ENCODE assay signal across 1 cellular context in genomic region chrX:12974797-12975669, GRCh38.
TF ChIP-seq lines count a peak whose summit lies in the region.

TSS of gene TMSB4X (plus strand) at chrX:12975110.

TF ChIP-seq in K562, 482 proteins besides CTCF, POLR2A, EP300 and RAD21 (continued from another document and continues in another):
- TF ChIP-seq SREBF2 (CRISPR knock-in tag; IDR thresholded peaks at IDR 0.05) (no peak), NFE2 (IDR thresholded peaks at IDR 0.05; ENCODE audit: low read depth) (no peak), HMGXB4 (CRISPR knock-in tag; IDR thresholded peaks at IDR 0.05) (peak; percentile 64; the same call in 1 of the 2 replicates), ELK3 (CRISPR knock-in tag; IDR thresholded peaks at IDR 0.05) (no peak), BRF1 (IDR thresholded peaks at IDR 0.05; ENCODE audit: borderline replicate concordance, extremely low read depth, insufficient read length) (no peak), SNRNP70 (optimal IDR thresholded peaks at IDR 0.05; ENCODE audit: low read depth, low read length) (no peak), ZBTB40 (IDR thresholded peaks at IDR 0.05) (no peak), ZBTB40 (CRISPR knock-in tag; IDR thresholded peaks at IDR 0.05) (no peak), TAF9B (IDR thresholded peaks at IDR 0.05; ENCODE audit: partially characterized antibody) (peak; percentile 22), PML (IDR thresholded peaks at IDR 0.05; ENCODE audit: low read length) (peak; percentile 90), ZNF551 (CRISPR knock-in tag; IDR thresholded peaks at IDR 0.05) (no peak), KLF13 (tag; IDR thresholded peaks at IDR 0.05; ENCODE audit: borderline replicate concordance, low read depth) (no peak), KAT2B (IDR thresholded peaks at IDR 0.05; ENCODE audit: low read depth, low read length) (no peak), SRSF1 (IDR thresholded peaks at IDR 0.05; ENCODE audit: low read depth, low read length) (no peak), YBX1 (IDR thresholded peaks at IDR 0.05) (no peak), ZNF830 (CRISPR knock-in tag; IDR thresholded peaks at IDR 0.05) (no peak), KDM4B (IDR thresholded peaks at IDR 0.05; ENCODE audit: borderline replicate concordance in 2 of 2, low read depth in 1 of 2) (peak in 1 of 2 experiments; percentile 61; a peak in 1 of 4 replicates), E2F6 (IDR thresholded peaks at IDR 0.05; ENCODE audit: borderline replicate concordance in 1 of 2, extremely low read depth in 1 of 2, insufficient read depth in 1 of 2, insufficient read length in 1 of 2, low read depth in 1 of 2, low read length in 1 of 2, poor library complexity in 1 of 2, severe bottlenecking in 1 of 2) (peak; percentile 39 to 45), MLX (CRISPR knock-in tag; conservative IDR thresholded peaks at IDR 0.05) (no peak; a peak in 1 of 4 replicates), BCLAF1 (IDR thresholded peaks at IDR 0.05; ENCODE audit: borderline replicate concordance in 1 of 2, control insufficient read depth in 1 of 2, low read depth in 2 of 2, low read length in 1 of 2) (peak in 1 of 2 experiments; percentile 68; a peak in 1 of 4 replicates), CREBBP (IDR thresholded peaks at IDR 0.05; ENCODE audit: low read depth, low read length) (no peak), KDM2B (CRISPR knock-in tag; IDR thresholded peaks at IDR 0.05) (no peak), HBP1 (CRISPR knock-in tag; IDR thresholded peaks at IDR 0.05) (no peak; the same call in 1 of the 2 replicates), XRCC4 (IDR thresholded peaks at IDR 0.05; ENCODE audit: extremely low read depth, insufficient read depth, insufficient read length) (no peak), CAMTA2 (CRISPR knock-in tag; conservative IDR thresholded peaks at IDR 0.05) (no peak), E2F5 (CRISPR knock-in tag; IDR thresholded peaks at IDR 0.05) (no peak), POLR2H (tag; IDR thresholded peaks at IDR 0.05; ENCODE audit: low read depth) (peak; percentile 97), ETS2 (tag; IDR thresholded peaks at IDR 0.05; ENCODE audit: borderline replicate concordance, poor library complexity, severe bottlenecking) (no peak), RNF219 (CRISPR knock-in tag; IDR thresholded peaks at IDR 0.05) (no peak), JUN (IDR thresholded peaks at IDR 0.05; ENCODE audit: borderline replicate concordance, low read depth, low read length) (0 out of 2 replicates have a peak, but pooled peaks have one; percentile 26), JUN (CRISPR knock-in tag; IDR thresholded peaks at IDR 0.05; ENCODE audit: borderline replicate concordance) (no peak), CC2D1A (IDR thresholded peaks at IDR 0.05) (no peak), FOXM1 (IDR thresholded peaks at IDR 0.05; ENCODE audit: low read depth) (no peak), FOXM1 (CRISPR knock-in tag; IDR thresholded peaks at IDR 0.05; ENCODE audit: low read depth) (no peak), GABPA (tag; conservative IDR thresholded peaks at IDR 0.05; ENCODE audit: low read depth) (no peak), MYBL2 (IDR thresholded peaks at IDR 0.05; ENCODE audit: low read depth) (no peak), MYBL2 (CRISPR knock-in tag; IDR thresholded peaks at IDR 0.05; ENCODE audit: borderline replicate concordance) (no peak), ID3 (CRISPR knock-in tag; IDR thresholded peaks at IDR 0.05) (no peak), ID3 (tag; IDR thresholded peaks at IDR 0.05) (peak; percentile 38; the same call in 1 of the 2 replicates)
